In the genomic region with DNA sequence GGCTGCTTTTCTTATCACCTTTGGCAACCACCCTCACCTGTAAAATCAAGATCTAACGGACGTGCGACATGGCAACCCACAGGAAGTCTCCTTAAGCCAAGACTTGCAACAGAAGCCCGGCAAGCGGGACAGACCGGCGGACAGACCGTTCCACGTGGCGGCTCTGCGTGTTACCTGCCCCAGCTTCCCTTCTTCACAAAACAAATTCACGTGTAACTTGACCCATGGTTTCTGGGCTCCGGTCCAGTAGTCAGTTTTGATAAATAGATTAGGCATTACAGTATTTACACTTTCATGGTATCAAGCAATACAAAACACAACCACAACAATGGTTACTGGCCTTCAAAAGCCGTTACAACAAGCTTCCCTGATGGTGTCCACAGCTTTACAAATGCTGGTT, we compare ENCODE assay signal across 23 cellular contexts.
"Had no signal": no experiment of that assay in that cellular context is flagged by ENCODE, and none has a peak within 500 bp of the region (broad histone marks: within the 10 kb centered on the region; RNA-seq: fewer than 3 reads in every experiment).

No MANE protein-coding gene starts in this region.

- H3K27ac ChIP-seq: breast epithelium, esophagus squamous epithelium, heart right ventricle, left ventricle myocardium inferior, pancreas, psoas muscle, tibial nerve had no signal

- H3K9me3 ChIP-seq: breast epithelium, esophagus squamous epithelium, heart right ventricle, left ventricle myocardium inferior, pancreas, psoas muscle, tibial nerve had no signal

- H3K27me3 Mint-ChIP-seq: activated CD4-positive, alpha-beta T cell treated with anti-CD3 and anti-CD28 coated beads for 36 hours; activated naive CD4-positive, alpha-beta T cell treated with anti-CD3 and anti-CD28 coated beads, Interleukin-2, amount 50 U/mL, for 24 hours; activated naive CD8-positive, alpha-beta T cell treated with anti-CD3 and anti-CD28 coated beads, Interleukin-2, amount 50 U/mL, for 24 hours; dendritic cell treated with granulocyte-macrophage colony-stimulating factor and Interleukin-4, amounts not matched to agents 40 ng/mL and 50 ng/mL, for 4 days had no signal

- H3K4me1 Mint-ChIP-seq: activated CD4-positive, alpha-beta T cell treated with anti-CD3 and anti-CD28 coated beads for 36 hours; activated naive CD4-positive, alpha-beta T cell treated with anti-CD3 and anti-CD28 coated beads, Interleukin-2, amount 50 U/mL, for 24 hours; activated naive CD8-positive, alpha-beta T cell treated with anti-CD3 and anti-CD28 coated beads, Interleukin-2, amount 50 U/mL, for 24 hours; endodermal cell had no signal

- H3K9me3 Mint-ChIP-seq: activated naive CD4-positive, alpha-beta T cell treated with anti-CD3 and anti-CD28 coated beads, Interleukin-2, amount 50 U/mL, for 24 hours; activated naive CD8-positive, alpha-beta T cell treated with anti-CD3 and anti-CD28 coated beads, Interleukin-2, amount 50 U/mL, for 24 hours; activated T-helper 2 cell treated with anti-CD3 and anti-CD28 coated beads, Interferon-gamma antibody, Interleukin-2, Interleukin-4, amounts not matched to agents 10 μg/mL and 5 μg/mL and 100 μg/mL, durations not matched to agents 14 hours and 24 hours and 36 hours; dendritic cell treated with granulocyte-macrophage colony-stimulating factor and Interleukin-4, amounts not matched to agents 40 ng/mL and 50 ng/mL, for 4 days; endodermal cell had no signal

- H3K4me3 Mint-ChIP-seq: activated CD4-positive, alpha-beta T cell treated with anti-CD3 and anti-CD28 coated beads for 36 hours; activated naive CD4-positive, alpha-beta T cell treated with anti-CD3 and anti-CD28 coated beads, Interleukin-2, amount 50 U/mL, for 24 hours; activated naive CD8-positive, alpha-beta T cell treated with anti-CD3 and anti-CD28 coated beads, Interleukin-2, amount 50 U/mL, for 24 hours; dendritic cell treated with granulocyte-macrophage colony-stimulating factor and Interleukin-4, amounts not matched to agents 40 ng/mL and 50 ng/mL, for 4 days; endodermal cell had no signal

- H3K4me1 ChIP-seq: breast epithelium, esophagus squamous epithelium, pancreas, psoas muscle, tibial nerve had no signal

- H3K27me3 ChIP-seq: breast epithelium, esophagus squamous epithelium, heart right ventricle, pancreas, tibial nerve had no signal

- ATAC-seq: activated CD4-positive, alpha-beta T cell treated with anti-CD3 and anti-CD28 coated beads for 36 hours; activated naive CD8-positive, alpha-beta T cell treated with anti-CD3 and anti-CD28 coated beads, Interleukin-2, amount 50 U/mL, for 24 hours; heart right ventricle; psoas muscle had no signal

- DNase-seq: activated CD4-positive, alpha-beta T cell treated with anti-CD3 and anti-CD28 coated beads for 36 hours; activated CD4-positive, alpha-beta T cell treated with anti-CD3 and anti-CD28 coated beads, Interleukin-2, amount 50 U/mL, for 48 hours; activated CD4-positive, CD25-positive, alpha-beta regulatory T cell; activated CD8-positive, alpha-beta memory T cell treated with anti-CD3 and anti-CD28 coated beads for 24 hours; activated CD8-positive, alpha-beta memory T cell treated with anti-CD3 and anti-CD28 coated beads, Interleukin-2, amount 50 U/mL, for 48 hours; activated naive CD8-positive, alpha-beta T cell treated with anti-CD3 and anti-CD28 coated beads, Interleukin-2, amount 50 U/mL, for 24 hours; activated T-cell treated with anti-CD3 and anti-CD28 coated beads, Interleukin-2, amount 50 U/mL, for 48 hours; central memory CD4-positive, alpha-beta T cell; endodermal cell; esophagus squamous epithelium; foreskin melanocyte; heart right ventricle; left ventricle myocardium inferior; psoas muscle; stimulated activated CD4-positive, alpha-beta T cell treated with anti-CD3 and anti-CD28 coated beads, Interleukin-15, amount 100 ng/mL, for 24 hours; stimulated activated CD4-positive, alpha-beta T cell treated with anti-CD3 and anti-CD28 coated beads, Interleukin-2, amount 100 ng/mL, for 24 hours; stimulated activated naive CD4-positive, alpha-beta T cell had no signal

- H3K4me3 ChIP-seq: breast epithelium, esophagus squamous epithelium, heart right ventricle, left ventricle myocardium inferior, pancreas, psoas muscle, tibial nerve had no signal

- H3K27ac Mint-ChIP-seq: activated CD4-positive, alpha-beta T cell treated with anti-CD3 and anti-CD28 coated beads for 36 hours; activated naive CD4-positive, alpha-beta T cell treated with anti-CD3 and anti-CD28 coated beads, Interleukin-2, amount 50 U/mL, for 24 hours; activated naive CD8-positive, alpha-beta T cell treated with anti-CD3 and anti-CD28 coated beads, Interleukin-2, amount 50 U/mL, for 24 hours; activated T-helper 2 cell treated with anti-CD3 and anti-CD28 coated beads, Interferon-gamma antibody, Interleukin-2, Interleukin-4, amounts not matched to agents 10 μg/mL and 5 μg/mL and 100 μg/mL, durations not matched to agents 14 hours and 24 hours and 36 hours; dendritic cell treated with granulocyte-macrophage colony-stimulating factor and Interleukin-4, amounts not matched to agents 40 ng/mL and 50 ng/mL, for 4 days; endodermal cell had no signal
